8 cellular contexts compared by ENCODE assay signal in genomic region chr16:54927125-54928015, GRCh38. TPM values are rescaled to one million over a fixed set of nuclear protein-coding genes. Genes with fewer than 3 reads are reported as not detected.
DNase-seq lines count a peak whose midpoint lies in the region; ATAC-seq, FAIRE-seq and TF ChIP-seq lines count a peak whose summit lies in the region.

No MANE protein-coding gene starts in this region.

- H3K36me3 Mint-ChIP-seq in T-helper 17 cell (ENCODE audit: low read depth) (peaks cover 7% of the 10 kb centered on the region), immature natural killer cell (peaks cover 0 to 3% (median 0%) of the 10 kb centered on the region in 3 donors)

- H3K4me2 ChIP-seq in A549, result peak overlapping the region; percentile 81

- peaks cover 0 to 14% (median 3%) of the 10 kb centered on the region in 6 donors for H3K9me3 Mint-ChIP-seq in immature natural killer cell

- DNase-seq in A549 (ENCODE audit: low read depth in 1 of 2, low spot score in 1 of 2) (no peak), T-helper 17 cell (no peak), immature natural killer cell (no peak), posterior cingulate gyrus (no peak), T-helper 9 cell (no peak), COLO829 (ENCODE audit: low spot score) (no peak), EL (no peak)

- H3K4me1 ChIP-seq in A549 (peaks cover 26% of the 10 kb centered on the region), HEK293 (ENCODE audit: control insufficient read depth, insufficient read depth, low read length) (peaks cover 29% of the 10 kb centered on the region)

- CTCF ChIA-PET in A549 (lab: Yijun Ruan, JAX), result interaction anchor here (1.0 to 1.5 kb wide), 3 partner anchors 9 to 36 kb away, joined by 3 to 4 read pairs (median 3); no protein-coding TSS in a partner anchor
- CTCF ChIA-PET in HEK293 (lab: Yijun Ruan, JAX), result no interaction called here

- intact Hi-C loops in posterior cingulate gyrus (cut with DNase I), result loop anchor here (10.0 kb wide), 1 partner anchor 1153 kb away; no protein-coding TSS in a partner anchor

- no peaks in the 10 kb centered on the region for H3K9me3 ChIP-seq in A549
- H3K9me3 ChIP-seq in HEK293 (ENCODE audit: control insufficient read depth, insufficient read depth, low read depth, low read length), result no peaks in the 10 kb centered on the region
- no peaks in the 10 kb centered on the region for H3K9me3 ChIP-seq in T-helper 17 cell (ENCODE audit: control insufficient read depth, low read length, poor library complexity, severe bottlenecking)

- TF ChIP-seq CTCF in A549 (IDR thresholded peaks at IDR 0.05), result no peak
- TF ChIP-seq CTCF in HEK293 (tag by site-specific recombination; IDR thresholded peaks at IDR 0.05), result no peak

- no peak for TF ChIP-seq POLR2A in A549 (IDR thresholded peaks at IDR 0.05; ENCODE audit: low read length)

- WGBS in A549 (ENCODE audit: missing lambda C conversion rate), result 47% methylated on average over 13 of the region's 13 CpGs

- no peak for FAIRE-seq in A549 (lab: Jason Lieb, UNC)

- peaks cover 0 to under 1% of the 10 kb centered on the region in 2 experiments; a peak in 1 of 3 replicates for H3K36me3 ChIP-seq in HEK293 (ENCODE audit: control insufficient read depth in 2 of 2, insufficient read depth in 1 of 2, low read length in 2 of 2)

- H3K4me1 Mint-ChIP-seq in T-helper 17 cell (peaks cover 22% of the 10 kb centered on the region), immature natural killer cell (peaks cover 28 to 32% of the 10 kb centered on the region in 2 donors)

- H3K27me3 Mint-ChIP-seq in T-helper 17 cell (peaks cover 57% of the 10 kb centered on the region), immature natural killer cell (ENCODE audit: low read depth in 3 of 3) (peaks cover 16 to 51% (median 40%) of the 10 kb centered on the region in 3 donors)

- no peak for ATAC-seq in A549
- ATAC-seq in T-helper 17 cell, result no peak

- H3K27ac Mint-ChIP-seq in T-helper 17 cell, result peak overlapping the region; percentile 56
- peak overlapping the region in 2 of 6 donors; percentile 15 to 75 for H3K27ac Mint-ChIP-seq in immature natural killer cell

- peak overlapping the region; percentile 96 to 99 for H3K27ac ChIP-seq in A549
- H3K27ac ChIP-seq in HEK293 (ENCODE audit: extremely low read depth, low read depth, low read length), result peak overlapping the region; percentile 100

- H3K4me3 Mint-ChIP-seq in T-helper 17 cell (peak overlapping the region; percentile 94), immature natural killer cell (peak overlapping the region; percentile 81 to 91 (median 86))

- TF ChIP-seq RAD21 in A549 (conservative IDR thresholded peaks at IDR 0.05 in 1 of 2, IDR thresholded peaks at IDR 0.05 in 1 of 2), result no peak

- TF ChIP-seq EP300 in A549 (IDR thresholded peaks at IDR 0.05), result no peak

- POLR2A ChIA-PET in A549 (lab: Yijun Ruan, JAX), result no interaction called here
- POLR2A ChIA-PET in HEK293 (lab: Yijun Ruan, JAX), result interaction anchor here (0.8 kb wide), 1 partner anchor 186 kb away, joined by 4 read pairs; no protein-coding TSS in a partner anchor

- peak overlapping the region; percentile 79 for H3K4me3 ChIP-seq in A549
- H3K4me3 ChIP-seq in HEK293 (ENCODE audit: low read depth, low read length), result peak overlapping the region; percentile 69

TF ChIP-seq in A549, 52 proteins besides CTCF, POLR2A, EP300 and RAD21:
- no peak for TF ChIP-seq SREBF2 (IDR thresholded peaks at IDR 0.05)
TF ChIP-seq in A549: peak in this region for 0.

TF ChIP-seq in HEK293, 187 proteins besides CTCF, POLR2A, EP300 and RAD21 (continues in another document):
- TF ChIP-seq ZFP37 (tag by site-specific recombination; IDR thresholded peaks at IDR 0.05) (no peak), KLF1 (tag by site-specific recombination; IDR thresholded peaks at IDR 0.05) (peak; percentile 77), BCL6B (tag by site-specific recombination; IDR thresholded peaks at IDR 0.05) (peak; percentile 82), ZNF366 (tag by site-specific recombination; conservative IDR thresholded peaks at IDR 0.05) (peak; percentile 84), ZNF391 (tag by site-specific recombination; IDR thresholded peaks at IDR 0.05; ENCODE audit: borderline replicate concordance, low read depth) (no peak), ZNF76 (tag by site-specific recombination; IDR thresholded peaks at IDR 0.05; ENCODE audit: borderline replicate concordance, low read depth) (0 out of 2 replicates have a peak, but pooled peaks have one; percentile 24), ZXDB (tag by site-specific recombination; IDR thresholded peaks at IDR 0.05) (peak; percentile 92), ZFP41 (tag by site-specific recombination; IDR thresholded peaks at IDR 0.05; ENCODE audit: borderline replicate concordance) (no peak), OVOL3 (tag by site-specific recombination; IDR thresholded peaks at IDR 0.05) (peak; percentile 89), ZNF324 (tag by site-specific recombination; IDR thresholded peaks at IDR 0.05) (peak; percentile 56; the same call in 1 of the 2 replicates), KLF10 (tag by site-specific recombination; IDR thresholded peaks at IDR 0.05) (peak; percentile 37; the same call in 1 of the 2 replicates), SCRT1 (tag by site-specific recombination; IDR thresholded peaks at IDR 0.05; ENCODE audit: borderline replicate concordance) (peak; percentile 80), INSM2 (tag by site-specific recombination; IDR thresholded peaks at IDR 0.05) (peak; percentile 84), PRDM6 (tag by site-specific recombination; IDR thresholded peaks at IDR 0.05) (peak; percentile 97), KLF7 (tag by site-specific recombination; IDR thresholded peaks at IDR 0.05; ENCODE audit: borderline replicate concordance) (peak; percentile 58; the same call in 1 of the 2 replicates), GFI1B (tag by site-specific recombination; IDR thresholded peaks at IDR 0.05) (peak; percentile 73; the same call in 1 of the 2 replicates), ZNF830 (tag by site-specific recombination; IDR thresholded peaks at IDR 0.05; ENCODE audit: low read depth) (no peak), ZNF544 (tag by site-specific recombination; IDR thresholded peaks at IDR 0.05) (no peak), KLF16 (tag by site-specific recombination; IDR thresholded peaks at IDR 0.05) (0 out of 2 replicates have a peak, but pooled peaks have one; percentile 17), SP7 (tag by site-specific recombination; IDR thresholded peaks at IDR 0.05) (peak; percentile 96)

RNA-seq across cellular contexts. Expression of gene IRX5, which starts 3.3 kb away (rescaled TPM):
- 0.60 and 0.88 TPM in 2 replicates for polyA plus RNA-seq in A549 (2011; rRNA removed)
- 1.5 and 2.0 TPM in 2 replicates for polyA plus RNA-seq in A549 (2012; cell fraction: cytosol; rRNA removed)
- polyA plus RNA-seq in A549 (2012; cell fraction: nucleus; rRNA removed), result 3.5 and 5.0 TPM in 2 replicates
- 0.57 to 0.67 TPM (median 0.67 TPM) in 3 replicates for polyA plus RNA-seq in A549 (2017; fragmentation: RNase III; extraction: RNeasy Plus Mini Kit Qiagen cat#74134 plus additional on column Dnase treatment)
- polyA minus RNA-seq in A549 (2011; rRNA and poly(A)+ RNA removed), result 0.79 and 0.97 TPM in 2 replicates
- total RNA-seq in T-helper 17 cell, result under 1 TPM in 1 of 2 donors, not detected in 1; 0.15 TPM
- not detected for polyA plus RNA-seq in immature natural killer cell
